9 cellular contexts compared by ENCODE assay signal in genomic region chr2:99066075-99066557, GRCh38.
DNase-seq lines count a peak whose midpoint lies in the region; ATAC-seq, FAIRE-seq and TF ChIP-seq lines count a peak whose summit lies in the region.
"Had no signal": no experiment of that assay in that cellular context is flagged by ENCODE, and none has a peak within 500 bp of the region (broad histone marks: within the 10 kb centered on the region; RNA-seq: fewer than 3 reads in every experiment).

No MANE protein-coding gene starts in this region.

- CTCF ChIA-PET in BJ (lab: Yijun Ruan, JAX): interaction anchor here (0.8 to 2.9 kb wide), 10 partner anchors 9 to 439 kb away, joined by 3 to 47 read pairs (median 4); no protein-coding TSS in a partner anchor

- TF ChIP-seq CTCF in BJ (IDR thresholded peaks at IDR 0.05; ENCODE audit: insufficient read depth, low read depth, low read length): peak; percentile 54

- POLR2A ChIA-PET in BJ (lab: Charles Lee): no interaction called here

- no peaks in the 10 kb centered on the region for H3K36me3 ChIP-seq in BJ (ENCODE audit: control insufficient read depth, insufficient read depth, low read length)
- H3K36me3 ChIP-seq: SJCRH30 had no signal

- H3K4me3 ChIP-seq in BJ (ENCODE audit: low read depth, low read length): no peak overlapping the region
- H3K4me3 ChIP-seq: SJCRH30 had no signal

- H3K27me3 ChIP-seq in BJ (ENCODE audit: control insufficient read depth, insufficient read depth, low read length): no peaks in the 10 kb centered on the region

- FAIRE-seq in TTC549 (lab: Jason Lieb, UNC): peak; percentile 95

- ATAC-seq in GM18519 (IDR thresholded peaks at IDR 0.05; ENCODE audit: low FRiP score, unreplicated experiment): peak; percentile 22
- ATAC-seq in HG02943 (IDR thresholded peaks at IDR 0.05; ENCODE audit: low read depth, unreplicated experiment): peak; percentile 57

- DNase-seq in BJ (ENCODE audit: low read depth) (no peak), NCI-H1436 treated with DMSO at 0.1 percent for 48 hours (lab: John Stamatoyannopoulos, UW) (peak; percentile 76), foreskin melanocyte (peak; percentile 57), pulmonary artery endothelial cell (ENCODE audit: low read depth, low spot score) (peak; percentile 24), KG1 (lab: John Stamatoyannopoulos, UW) (no peak)

Comparison
In these comparisons a context has a peak if more than half of its experiments do, and no peak if none do; other contexts are left out.
1. DNase-seq: peak in NCI-H1436 treated with DMSO at 0.1 percent for 48 hours (single experiment), foreskin melanocyte (single experiment) and pulmonary artery endothelial cell (single experiment); none in BJ (single experiment) and KG1 (single experiment).